10 cellular contexts compared by ENCODE assay signal in the genomic region with DNA sequence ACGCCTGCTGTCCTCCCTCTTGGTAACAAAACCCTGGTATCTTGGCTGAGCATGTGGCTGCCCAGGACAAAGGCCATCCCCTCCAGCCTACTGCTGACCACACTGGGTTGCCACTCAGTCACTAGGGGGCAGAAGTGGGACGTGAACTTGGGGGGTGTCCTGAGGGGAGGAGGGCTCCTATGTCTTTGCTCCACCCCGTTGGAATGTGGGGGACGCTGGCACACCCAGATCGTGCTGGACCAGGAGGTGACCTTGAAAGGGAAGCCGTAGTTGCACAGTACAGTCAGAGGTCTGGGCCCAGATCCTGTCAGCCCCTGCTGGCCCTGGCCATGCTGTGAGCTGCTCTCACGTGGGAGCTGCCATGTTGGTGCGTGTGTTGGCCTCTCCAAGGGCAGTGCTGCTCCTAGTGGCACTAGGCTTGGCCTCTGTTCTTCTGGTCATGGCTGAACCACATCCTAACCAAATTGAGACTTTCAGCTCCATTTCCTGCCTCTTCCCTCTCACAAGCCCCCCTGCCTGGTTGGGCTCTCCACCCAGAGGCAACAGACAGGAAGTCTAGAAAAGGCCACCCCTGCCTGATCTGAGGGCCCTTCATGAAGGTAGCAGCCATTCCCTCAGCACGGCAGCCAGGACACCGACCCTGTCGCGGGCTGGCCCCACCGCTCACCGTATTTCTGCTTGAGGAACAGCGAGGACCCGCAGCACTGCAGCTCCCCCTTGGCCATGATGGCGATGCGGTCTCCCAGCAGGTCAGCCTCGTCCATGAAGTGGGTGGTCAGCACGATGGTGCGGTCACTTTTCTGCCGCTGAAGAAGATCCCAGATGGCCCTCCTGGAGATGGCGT. TPM values are rescaled to one million over a fixed set of nuclear protein-coding genes. Genes with fewer than 3 reads are reported as not detected.
A peak's percentile ranks its signal among the peaks of the same experiment; 100 is the strongest.
DNase-seq lines count a peak whose midpoint lies in the region; ATAC-seq and TF ChIP-seq lines count a peak whose summit lies in the region.
"Had no signal": no experiment of that assay in that cellular context is flagged by ENCODE, and none has a peak within 500 bp of the region (broad histone marks: within the 10 kb centered on the region; RNA-seq: fewer than 3 reads in every experiment).

No MANE protein-coding gene starts in this region.

- ATAC-seq in DND-41 (ENCODE audit: insufficient read depth, low read depth), result peak; percentile 81
- no peak for ATAC-seq in HG02571 (IDR thresholded peaks at IDR 0.05; ENCODE audit: unreplicated experiment)
- no peak for ATAC-seq in HG03571 (IDR thresholded peaks at IDR 0.05; ENCODE audit: unreplicated experiment)
- no peak for ATAC-seq in HG02678 (IDR thresholded peaks at IDR 0.05; ENCODE audit: unreplicated experiment)

- TF ChIP-seq CTCF in DND-41 (IDR thresholded peaks at IDR 0.05; ENCODE audit: borderline replicate concordance, extremely low read depth, low read length, poor library complexity, severe bottlenecking) (peak; percentile 56), HFF-Myc (IDR thresholded peaks at IDR 0.05; ENCODE audit: low read depth, low read length, missing control alignments) (peak; percentile 35), adrenal gland (IDR thresholded peaks at IDR 0.05) (peak; percentile 49 to 81 (median 72))

- H3K4me2 ChIP-seq in DND-41 (ENCODE audit: insufficient read depth, low read length), result no peak overlapping the region

- H3K36me3 ChIP-seq in DND-41 (ENCODE audit: insufficient read depth, low read length) (no peaks in the 10 kb centered on the region), adrenal gland (replicated peaks in 1 of 2) (no peaks in the 10 kb centered on the region)

- no peaks in the 10 kb centered on the region for H4K20me1 ChIP-seq in DND-41 (ENCODE audit: insufficient read depth, low read length)

- peak overlapping the region; percentile 58; the same call in 1 of the 2 replicates for H2AFZ ChIP-seq in DND-41 (ENCODE audit: low read depth, low read length)

- H3K27me3 ChIP-seq in DND-41 (ENCODE audit: insufficient read depth, low read length, poor library complexity) (no peaks in the 10 kb centered on the region), adrenal gland (no peaks in the 10 kb centered on the region)

- intact Hi-C loops in adrenal gland (cut with DNase I), result loop anchor here in 1 of 2 donors (10.0 kb wide), 1 partner anchor 198 kb away; no protein-coding TSS in a partner anchor

- WGBS in adrenal gland, 4 donors, result 73 to 100% (median 74%) methylated on average over 1 to 23 of the region's 23 CpGs

- no peaks in the 10 kb centered on the region for H3K9me3 ChIP-seq in DND-41 (ENCODE audit: insufficient read depth, low read length, severe bottlenecking)
- no peaks in the 10 kb centered on the region for H3K9me3 ChIP-seq in adrenal gland (replicated peaks in 1 of 3)

- no peak overlapping the region for H3K9ac ChIP-seq in DND-41 (ENCODE audit: low read depth, low read length)

- H3K27ac ChIP-seq in DND-41 (ENCODE audit: low read length) (peak overlapping the region; percentile 60), adrenal gland (peak overlapping the region in 4 of 5 donors; percentile 57 to 91 (median 66))

- H3K4me1 ChIP-seq in DND-41 (ENCODE audit: insufficient read depth, low read length) (peaks cover 9% of the 10 kb centered on the region), adrenal gland (replicated peaks in 1 of 2) (peaks cover 0 to 5% of the 10 kb centered on the region in 2 donors)

- no peak for TF ChIP-seq POLR2A in adrenal gland (IDR thresholded peaks at IDR 0.05)

- H3K79me2 ChIP-seq in DND-41 (ENCODE audit: insufficient read depth, low read length), result no peaks in the 10 kb centered on the region

- DNase-seq in DND-41, result peak; percentile 58
- DNase-seq in HFF-Myc (ENCODE audit: extremely low read depth, low read depth), result no peak
- DNase-seq in adrenal gland, result peak; percentile 76 to 96 (median 92)
- peak; percentile 27 for DNase-seq in kidney tubule cell (ENCODE audit: low spot score)
- DNase-seq in Kasumi-1 (lab: John Stamatoyannopoulos, UW), result no peak
- DNase-seq: natural killer cell, T-cell had no signal

- H3K4me3 ChIP-seq in DND-41 (ENCODE audit: low read depth in 1 of 2, low read length in 2 of 2) (no peak overlapping the region), HFF-Myc (replicated peaks; ENCODE audit: low read depth, low read length) (no peak overlapping the region), adrenal gland (no peak overlapping the region)

RNA-seq across cellular contexts. Expression of a gene that starts 29.0 kb away (rescaled TPM):
- total RNA-seq in adrenal gland, result 100 to 1,000 TPM; 105 to 176 (median 128) TPM
- polyA plus RNA-seq in adrenal gland, result 100 to 1,000 TPM in 1 of 3 donors, 10 to 100 TPM in 2; 90.2 to 105 (median 93.6) TPM

RNA-seq across cellular contexts. Expression of a gene that starts 43.6 kb away (rescaled TPM):
- total RNA-seq in adrenal gland, result 10 to 100 TPM; 17.9 to 30.8 (median 24.9) TPM
- polyA plus RNA-seq in adrenal gland, result 10 to 100 TPM; 12.4 to 21.3 (median 12.8) TPM

RNA-seq across cellular contexts. Expression of a gene that starts 45.5 kb away (rescaled TPM):
- 10 to 100 TPM; 49.5 to 80.2 (median 63.7) TPM for total RNA-seq in adrenal gland
- polyA plus RNA-seq in adrenal gland, result 100 to 1,000 TPM in 1 of 3 donors, 10 to 100 TPM in 1, 1 to 10 TPM in 1; 5.8 to 172 (median 99.0) TPM

Comparison
In these comparisons a context has a peak if more than half of its experiments do, and no peak if none do; other contexts are left out.
1. DNase-seq: peak in DND-41 (single experiment), adrenal gland (7 of 7) and kidney tubule cell (single experiment); none in HFF-Myc (single experiment) and Kasumi-1 (0 of 2).
2. Peak in every context shown above with its lines, with median percentiles within 50 percentile points of each other: CTCF ChIP-seq.